ENCODE assay signal across 28 cellular contexts in genomic region chr1:112505400-112505785, GRCh38. TPM values are rescaled to one million over a fixed set of nuclear protein-coding genes. Genes with fewer than 3 reads are reported as not detected.
A peak's percentile ranks its signal among the peaks of the same experiment; 100 is the strongest.
DNase-seq lines count a peak whose midpoint lies in the region; ATAC-seq, FAIRE-seq and TF ChIP-seq lines count a peak whose summit lies in the region.
"Had no signal": no experiment of that assay in that cellular context is flagged by ENCODE, and none has a peak within 500 bp of the region (broad histone marks: within the 10 kb centered on the region; RNA-seq: fewer than 3 reads in every experiment).

No MANE protein-coding gene starts in this region.

- H3K4me1 Mint-ChIP-seq in activated naive CD4-positive, alpha-beta T cell treated with anti-CD3 and anti-CD28 coated beads, Interleukin-2, amount 10 ng/mL, durations not matched to agents 7 days and 5 days: peaks cover 12% of the 10 kb centered on the region

- H3K27me3 ChIP-seq in hepatocyte (peaks cover 52% of the 10 kb centered on the region), neuronal stem cell (ENCODE audit: control insufficient read depth in 3 of 3, insufficient read depth in 3 of 3, low read depth in 1 of 3, low read length in 3 of 3) (peaks cover 7 to 32% (median 29%) of the 10 kb centered on the region in 3 experiments)
- H3K27me3 ChIP-seq: MG63, SJSA1 had no signal

- H3K27ac ChIP-seq in hepatocyte (peak overlapping the region; percentile 22), neuronal stem cell (replicated peaks; ENCODE audit: low read length) (no peak overlapping the region)

- no peaks in the 10 kb centered on the region for H4K20me1 ChIP-seq in hepatocyte (ENCODE audit: insufficient read depth, poor library complexity, severe bottlenecking)

- no peak overlapping the region for H3K9ac ChIP-seq in neuronal stem cell (ENCODE audit: low read depth, low read length, poor library complexity)

- no peaks in the 10 kb centered on the region for H3K9me3 Mint-ChIP-seq in activated naive CD4-positive, alpha-beta T cell treated with anti-CD3 and anti-CD28 coated beads, Interleukin-2, amount 10 ng/mL, durations not matched to agents 7 days and 5 days
- H3K9me3 Mint-ChIP-seq: CD4-positive, alpha-beta memory T cell had no signal

- no peaks in the 10 kb centered on the region for H3K36me3 ChIP-seq in hepatocyte (replicated peaks; ENCODE audit: insufficient read depth, low read depth)
- no peaks in the 10 kb centered on the region for H3K36me3 ChIP-seq in neuronal stem cell (replicated peaks in 1 of 2; ENCODE audit: control insufficient read depth in 2 of 2, insufficient read depth in 2 of 2, low read length in 2 of 2)
- H3K36me3 ChIP-seq: MG63 had no signal

- H2AK5ac ChIP-seq in neuronal stem cell (ENCODE audit: low read depth, low read length): no peak overlapping the region

- H3K18ac ChIP-seq in neuronal stem cell (ENCODE audit: low read length): no peak overlapping the region

- H3K9me2 ChIP-seq in hepatocyte (replicated peaks; ENCODE audit: insufficient read depth): no peaks in the 10 kb centered on the region

- TF ChIP-seq POLR2A in GM12892 (IDR thresholded peaks at IDR 0.05; ENCODE audit: low read depth, low read length): no peak

- H3K14ac ChIP-seq in neuronal stem cell (ENCODE audit: low read length): no peak overlapping the region

- peaks cover 49% of the 10 kb centered on the region for H3K4me1 ChIP-seq in hepatocyte (ENCODE audit: insufficient read depth)
- peaks cover 35 to 41% of the 10 kb centered on the region in 2 donors for H3K4me1 ChIP-seq in neuronal stem cell (ENCODE audit: control insufficient read depth in 2 of 2, insufficient read depth in 1 of 2, low read depth in 1 of 2, low read length in 2 of 2)

- DNase-seq in activated naive CD4-positive, alpha-beta T cell treated with anti-CD3 and anti-CD28 coated beads, Interleukin-2, amount 10 ng/mL, durations not matched to agents 7 days and 5 days: no peak
- DNase-seq in activated naive CD4-positive, alpha-beta T cell treated with Interleukin-2 at 50 U/mL for 16 hours: no peak
- DNase-seq in hepatocyte (ENCODE audit: low spot score) (no peak), neuronal stem cell (ENCODE audit: low spot score) (no peak), GM12892 (ENCODE audit: insufficient read length) (no peak)
- no peak for DNase-seq in activated CD8-positive, alpha-beta memory T cell treated with anti-CD3 and anti-CD28 coated beads for 24 hours
- DNase-seq: C1 segment of cervical spinal cord; CD4-positive, alpha-beta memory T cell; COR-L47; DMS53; GDM1; KG1; MG63; NCI-H2029; NCI-H2171; NCI-H345; NCI-H510A treated with DMSO at 0.1 percent for 48 hours; NK-92 treated with Interleukin-12 subunit alpha and Interleukin-12 subunit beta, amount 100 ng/mL, for 24 hours; Right ventricle myocardium superior; RPMI8226 had no signal

- no peak overlapping the region for H3K4me3 ChIP-seq in hepatocyte
- no peak overlapping the region for H3K4me3 ChIP-seq in neuronal stem cell (ENCODE audit: low read length in 2 of 2)
- H3K4me3 ChIP-seq: GM12878, MG63, SJSA1 had no signal

- CTCF ChIA-PET in activated naive CD4-positive, alpha-beta T cell treated with anti-CD3 and anti-CD28 coated beads, Interleukin-2, amount 10 ng/mL, durations not matched to agents 7 days and 5 days (lab: Charles Lee): interaction anchor here (0.9 to 1.1 kb wide), 2 partner anchors 108 to 207 kb away, joined by 3 read pairs; no protein-coding TSS in a partner anchor

- peak overlapping the region; percentile 26 for H3K27ac Mint-ChIP-seq in activated naive CD4-positive, alpha-beta T cell treated with anti-CD3 and anti-CD28 coated beads, Interleukin-2, amount 10 ng/mL, durations not matched to agents 7 days and 5 days
- H3K27ac Mint-ChIP-seq: CD4-positive, alpha-beta memory T cell had no signal

- H3K79me2 ChIP-seq in hepatocyte: no peaks in the 10 kb centered on the region

- H3K79me1 ChIP-seq in neuronal stem cell (ENCODE audit: low read depth, low read length): no peaks in the 10 kb centered on the region

- no peak overlapping the region for H4K8ac ChIP-seq in neuronal stem cell (ENCODE audit: low read depth, low read length)

- no peak overlapping the region for H3K4me3 Mint-ChIP-seq in activated naive CD4-positive, alpha-beta T cell treated with anti-CD3 and anti-CD28 coated beads, Interleukin-2, amount 10 ng/mL, durations not matched to agents 7 days and 5 days
- H3K4me3 Mint-ChIP-seq: CD4-positive, alpha-beta memory T cell had no signal

- peak overlapping the region; percentile 33 for H2BK120ac ChIP-seq in neuronal stem cell (ENCODE audit: low read depth, low read length)

- H3K27me3 Mint-ChIP-seq in activated naive CD4-positive, alpha-beta T cell treated with anti-CD3 and anti-CD28 coated beads, Interleukin-2, amount 10 ng/mL, durations not matched to agents 7 days and 5 days: peaks cover 94% of the 10 kb centered on the region

- H4K91ac ChIP-seq in neuronal stem cell (ENCODE audit: low read depth, low read length, poor library complexity): no peak overlapping the region

- H3K9me3 ChIP-seq in hepatocyte (ENCODE audit: low read depth): no peaks in the 10 kb centered on the region
- no peaks in the 10 kb centered on the region for H3K9me3 ChIP-seq in neuronal stem cell (replicated peaks in 1 of 2; ENCODE audit: control insufficient read depth in 2 of 2, insufficient read depth in 1 of 2, low read depth in 1 of 2, low read length in 2 of 2)
- H3K9me3 ChIP-seq: MG63 had no signal

- H2BK5ac ChIP-seq in neuronal stem cell (ENCODE audit: low read length): no peak overlapping the region

- ATAC-seq in GM21381 (IDR thresholded peaks at IDR 0.05; ENCODE audit: unreplicated experiment) (no peak), GM18909 (IDR thresholded peaks at IDR 0.05; ENCODE audit: poor library complexity, unreplicated experiment) (no peak)
- ATAC-seq: GM12878 had no signal

- H3K4ac ChIP-seq in neuronal stem cell (ENCODE audit: low read length): no peak overlapping the region

- H2AFZ ChIP-seq in hepatocyte (no peak overlapping the region), neuronal stem cell (ENCODE audit: low read length) (no peak overlapping the region)

- no peak overlapping the region for H2BK12ac ChIP-seq in neuronal stem cell (ENCODE audit: low read length)

- H3K4me2 ChIP-seq in hepatocyte (no peak overlapping the region), neuronal stem cell (ENCODE audit: insufficient read depth, low read length, poor library complexity, severe bottlenecking) (no peak overlapping the region)

- H2BK15ac ChIP-seq in neuronal stem cell (ENCODE audit: low read length): no peak overlapping the region

- no peak for TF ChIP-seq CTCF in hepatocyte (IDR thresholded peaks at IDR 0.05; ENCODE audit: poor library complexity)

- FAIRE-seq in GM12892 (lab: Jason Lieb, UNC): no peak
- FAIRE-seq: GM12878, GM19239, H54, HTR-8/SVneo had no signal

- 94% methylated on average over 1 of the region's 1 CpG for WGBS in hepatocyte (ENCODE audit: low lambda C conversion rate, missing lambda C conversion rate)
- WGBS in neuronal stem cell (ENCODE audit: extremely low coverage in 2 of 2, insufficient read length in 2 of 2, insufficient replicate concordance in 1 of 2), 2 donors: no CpG with 5 or more reads among the region's 1 CpG

- no peaks in the 10 kb centered on the region for H3K36me3 Mint-ChIP-seq in activated naive CD4-positive, alpha-beta T cell treated with anti-CD3 and anti-CD28 coated beads, Interleukin-2, amount 10 ng/mL, durations not matched to agents 7 days and 5 days
- H3K36me3 Mint-ChIP-seq: CD4-positive, alpha-beta memory T cell had no signal

- H3K23ac ChIP-seq in neuronal stem cell (ENCODE audit: low read depth, low read length, poor library complexity): no peak overlapping the region

RNA-seq across cellular contexts. Expression of gene WNT2B, which starts 3.4 kb away (rescaled TPM):
- 2.4 and 2.7 TPM in 2 replicates for total RNA-seq in hepatocyte
- polyA plus RNA-seq in hepatocyte: 3.7 and 3.8 TPM in 2 replicates
- 4.9 TPM for polyA plus RNA-seq in neuronal stem cell (2013, experiment 1 of 2)
- polyA plus RNA-seq in neuronal stem cell (2013, experiment 2 of 2): 5.1 TPM
- polyA plus RNA-seq in GM12892 (2012; ENCODE audit: missing spikeins): 0.36 TPM
- total RNA-seq: A172 had no signal
